Comparison of ENCODE assay signal across 17 cellular contexts in genomic region chr2:144624451-144624850, GRCh38.
DNase-seq lines count a peak whose midpoint lies in the region; ATAC-seq, FAIRE-seq and TF ChIP-seq lines count a peak whose summit lies in the region.
"Had no signal": no experiment of that assay in that cellular context is flagged by ENCODE, and none has a peak within 500 bp of the region (broad histone marks: within the 10 kb centered on the region; RNA-seq: fewer than 3 reads in every experiment).

No MANE protein-coding gene starts in this region.

- peaks cover 14% of the 10 kb centered on the region for H3K36me3 Mint-ChIP-seq in mesothelial cell of epicardium
- peaks cover 5% of the 10 kb centered on the region for H3K36me3 Mint-ChIP-seq in activated CD8-positive, alpha-beta memory T cell treated with anti-CD3 and anti-CD28 coated beads, Interleukin-2, amount 10 ng/mL, durations not matched to agents 7 days and 5 days
- peaks cover 8% of the 10 kb centered on the region; the same call in 1 of the 2 replicates for H3K36me3 Mint-ChIP-seq in HFFc6 (ENCODE audit: low read depth)
- H3K36me3 Mint-ChIP-seq: CD4-positive, alpha-beta memory T cell had no signal

- H3K27me3 ChIP-seq in bronchial epithelial cell (ENCODE audit: control insufficient read depth, insufficient read depth, low read length), result no peaks in the 10 kb centered on the region

- no peak for ATAC-seq in GM19351 (IDR thresholded peaks at IDR 0.05; ENCODE audit: unreplicated experiment)
- no peak for ATAC-seq in activated CD8-positive, alpha-beta memory T cell treated with anti-CD3 and anti-CD28 coated beads, Interleukin-2, amount 10 ng/mL, durations not matched to agents 7 days and 5 days

- no peak overlapping the region for H3K27ac ChIP-seq in RWPE1
- H3K27ac ChIP-seq: GM23248 had no signal

- TF ChIP-seq CTCF in RWPE1 (conservative IDR thresholded peaks at IDR 0.05; ENCODE audit: low read depth), result no peak
- no peak for TF ChIP-seq CTCF in bronchial epithelial cell (IDR thresholded peaks at IDR 0.05; ENCODE audit: insufficient read depth, low read length, severe bottlenecking)
- TF ChIP-seq CTCF in mesothelial cell of epicardium (IDR thresholded peaks at IDR 0.05; ENCODE audit: unreplicated experiment), result no peak
- no peak for TF ChIP-seq CTCF in HFFc6 (IDR thresholded peaks at IDR 0.05)

- peaks cover 24% of the 10 kb centered on the region for H3K9me3 Mint-ChIP-seq in mesothelial cell of epicardium
- H3K9me3 Mint-ChIP-seq in activated CD8-positive, alpha-beta memory T cell treated with anti-CD3 and anti-CD28 coated beads, Interleukin-2, amount 10 ng/mL, durations not matched to agents 7 days and 5 days (ENCODE audit: low read depth), result peaks cover 6% of the 10 kb centered on the region
- peaks cover 11% of the 10 kb centered on the region; the same call in 1 of the 2 replicates for H3K9me3 Mint-ChIP-seq in HFFc6

- POLR2A ChIA-PET in RWPE1 (lab: Yijun Ruan, JAX; ENCODE audit: low non-redundant PET), result no interaction called here

- no peak overlapping the region for H3K4me3 ChIP-seq in bronchial epithelial cell (ENCODE audit: low read depth, low read length)
- H3K4me3 ChIP-seq: GM23248, HAP-1 had no signal

- no peak for FAIRE-seq in bronchial epithelial cell (lab: Jason Lieb, UNC)
- FAIRE-seq: G401.6, GM12892, H1 had no signal

- DNase-seq in RWPE1 (ENCODE audit: low spot score) (peak; percentile 8), bronchial epithelial cell (ENCODE audit: low read depth) (peak; percentile 41), mesothelial cell of epicardium (ENCODE audit: low spot score in 2 of 2, unreplicated experiment in 2 of 2) (no peak), HFFc6 (no peak)
- DNase-seq in activated CD8-positive, alpha-beta memory T cell treated with anti-CD3 and anti-CD28 coated beads, Interleukin-2, amount 10 ng/mL, durations not matched to agents 7 days and 5 days, result no peak
- DNase-seq: C1 segment of cervical spinal cord; Calu3; CD4-positive, alpha-beta memory T cell; COR-L47; DMS53; DND-41; GM23248 had no signal

- H3K27ac Mint-ChIP-seq in mesothelial cell of epicardium, result peak overlapping the region; percentile 81
- no peak overlapping the region for H3K27ac Mint-ChIP-seq in activated CD8-positive, alpha-beta memory T cell treated with anti-CD3 and anti-CD28 coated beads, Interleukin-2, amount 10 ng/mL, durations not matched to agents 7 days and 5 days
- H3K27ac Mint-ChIP-seq in HFFc6, result no peak overlapping the region
- H3K27ac Mint-ChIP-seq: CD4-positive, alpha-beta memory T cell had no signal

- H3K27me3 Mint-ChIP-seq in mesothelial cell of epicardium (ENCODE audit: low read depth) (no peaks in the 10 kb centered on the region), HFFc6 (ENCODE audit: insufficient read depth) (no peaks in the 10 kb centered on the region)
- peaks cover 17% of the 10 kb centered on the region for H3K27me3 Mint-ChIP-seq in activated CD8-positive, alpha-beta memory T cell treated with anti-CD3 and anti-CD28 coated beads, Interleukin-2, amount 10 ng/mL, durations not matched to agents 7 days and 5 days

- CTCF ChIA-PET in RWPE1 (lab: Yijun Ruan, JAX), result no interaction called here
- CTCF ChIA-PET in activated CD8-positive, alpha-beta memory T cell treated with anti-CD3 and anti-CD28 coated beads, Interleukin-2, amount 10 ng/mL, durations not matched to agents 7 days and 5 days (lab: Charles Lee), result no interaction called here

- H3K36me3 ChIP-seq in bronchial epithelial cell (ENCODE audit: control insufficient read depth, insufficient read depth, low read length), result no peaks in the 10 kb centered on the region
- H3K36me3 ChIP-seq: HAP-1 had no signal

- no peak overlapping the region for H3K4me3 Mint-ChIP-seq in mesothelial cell of epicardium
- no peak overlapping the region for H3K4me3 Mint-ChIP-seq in activated CD8-positive, alpha-beta memory T cell treated with anti-CD3 and anti-CD28 coated beads, Interleukin-2, amount 10 ng/mL, durations not matched to agents 7 days and 5 days
- no peak overlapping the region for H3K4me3 Mint-ChIP-seq in HFFc6
- H3K4me3 Mint-ChIP-seq: CD4-positive, alpha-beta memory T cell had no signal

- peaks cover 33% of the 10 kb centered on the region for H3K4me1 Mint-ChIP-seq in mesothelial cell of epicardium
- H3K4me1 Mint-ChIP-seq in activated CD8-positive, alpha-beta memory T cell treated with anti-CD3 and anti-CD28 coated beads, Interleukin-2, amount 10 ng/mL, durations not matched to agents 7 days and 5 days, result peaks cover 6% of the 10 kb centered on the region
- H3K4me1 Mint-ChIP-seq in HFFc6 (ENCODE audit: low read depth), result no peaks in the 10 kb centered on the region
- H3K4me1 Mint-ChIP-seq: CD4-positive, alpha-beta memory T cell had no signal

Comparison
In these comparisons a context has a peak if more than half of its experiments do, and no peak if none do; other contexts are left out.
1. DNase-seq: peak in RWPE1 (single experiment) and bronchial epithelial cell (single experiment); none in mesothelial cell of epicardium (0 of 2), activated CD8-positive, alpha-beta memory T cell treated with anti-CD3 and anti-CD28 coated beads, Interleukin-2, amount 10 ng/mL, durations not matched to agents 7 days and 5 days (single experiment) and HFFc6 (single experiment).